In genomic region chr10:103197177-103197576, GRCh38 we compare ENCODE assay signal across 2 cellular contexts.
A peak's percentile ranks its signal among the peaks of the same experiment; 100 is the strongest.
TF ChIP-seq lines count a peak whose summit lies in the region.

No MANE protein-coding gene starts in this region.

TF ChIP-seq in K562, 482 proteins besides CTCF, POLR2A, EP300 and RAD21 (continues in another document):
- TF ChIP-seq ZKSCAN3 (CRISPR knock-in tag; IDR thresholded peaks at IDR 0.05) (no peak), MAFK (IDR thresholded peaks at IDR 0.05; ENCODE audit: low read length) (peak; percentile 52; the same call in 1 of the 2 replicates), MTA3 (IDR thresholded peaks at IDR 0.05; ENCODE audit: borderline replicate concordance) (peak; percentile 57; the same call in 1 of the 2 replicates), ZBED1 (IDR thresholded peaks at IDR 0.05) (no peak), E2F3 (CRISPR knock-in tag; IDR thresholded peaks at IDR 0.05) (no peak), PPARD (CRISPR knock-in tag; IDR thresholded peaks at IDR 0.05) (no peak), KDM5B (IDR thresholded peaks at IDR 0.05; ENCODE audit: insufficient replicate concordance, low read depth, low read length) (no peak), RNF2 (IDR thresholded peaks at IDR 0.05) (0 out of 2 replicates have a peak, but pooled peaks have one; percentile 43), HES1 (IDR thresholded peaks at IDR 0.05; ENCODE audit: low read depth) (no peak), GTF2B (IDR thresholded peaks at IDR 0.05; ENCODE audit: extremely low read depth, insufficient read length) (no peak), GMEB1 (CRISPR knock-in tag; IDR thresholded peaks at IDR 0.05) (no peak), HINFP (tag; conservative IDR thresholded peaks at IDR 0.05; ENCODE audit: low read depth) (no peak), SIX5 (IDR thresholded peaks at IDR 0.05; ENCODE audit: borderline replicate concordance in 1 of 2, insufficient read depth in 1 of 2, low read depth in 1 of 2, low read length in 2 of 2) (no peak), ZNF3 (CRISPR knock-in tag; IDR thresholded peaks at IDR 0.05) (no peak), BDP1 (IDR thresholded peaks at IDR 0.05; ENCODE audit: insufficient read depth, insufficient read length) (no peak), TRIM28 (IDR thresholded peaks at IDR 0.05) (0 out of 2 replicates have a peak, but pooled peaks have one; percentile 27), TAF1 (IDR thresholded peaks at IDR 0.05; ENCODE audit: control insufficient read depth, extremely low read depth, insufficient read depth, low read length, severe bottlenecking) (no peak), CHD2 (IDR thresholded peaks at IDR 0.05; ENCODE audit: low read depth, low read length) (no peak), JUND (IDR thresholded peaks at IDR 0.05; ENCODE audit: borderline replicate concordance, low read depth, low read length) (peak; percentile 97), JUND (tag; IDR thresholded peaks at IDR 0.05; ENCODE audit: borderline replicate concordance, low read depth, low read length) (peak; percentile 91; the same call in 2 of the 3 replicates), ETV5 (CRISPR knock-in tag; IDR thresholded peaks at IDR 0.05; ENCODE audit: low read depth) (0 out of 2 replicates have a peak, but pooled peaks have one; percentile 36), KAT8 (IDR thresholded peaks at IDR 0.05; ENCODE audit: low read depth) (no peak), NFE2 (IDR thresholded peaks at IDR 0.05; ENCODE audit: low read depth) (peak; percentile 71), HMGXB4 (CRISPR knock-in tag; IDR thresholded peaks at IDR 0.05) (no peak), FOXK2 (conservative IDR thresholded peaks at IDR 0.05 in 1 of 2, IDR thresholded peaks at IDR 0.05 in 1 of 2; ENCODE audit: low read depth in 2 of 2) (peak in 1 of 2 experiments; percentile 49; a peak in 1 of 4 replicates), CTBP1 (IDR thresholded peaks at IDR 0.05; ENCODE audit: borderline replicate concordance) (no peak; the same call in 1 of the 2 replicates), SOX6 (IDR thresholded peaks at IDR 0.05) (peak; percentile 43), HDAC8 (tag; IDR thresholded peaks at IDR 0.05) (no peak), MTA1 (IDR thresholded peaks at IDR 0.05; ENCODE audit: borderline replicate concordance) (peak; percentile 50; the same call in 1 of the 2 replicates)

TF ChIP-seq in HepG2, 621 proteins besides CTCF, POLR2A, EP300 and RAD21 (continues in another document):
- TF ChIP-seq BORCS8-MEF2B (CRISPR knock-in tag; IDR thresholded peaks at IDR 0.05) (no peak), ATF4 (CRISPR knock-in tag; IDR thresholded peaks at IDR 0.05) (0 out of 4 replicates have a peak, but pooled peaks of 1 of the 2 experiments have one; percentile 25), ELF3 (CRISPR knock-in tag; IDR thresholded peaks at IDR 0.05) (peak; percentile 74; the same call in 1 of the 2 replicates), JUN (CRISPR knock-in tag; IDR thresholded peaks at IDR 0.05) (no peak), ETV5 (CRISPR knock-in tag; IDR thresholded peaks at IDR 0.05; ENCODE audit: borderline replicate concordance) (peak; percentile 81; the same call in 1 of the 2 replicates), ZNF782 (CRISPR knock-in tag; IDR thresholded peaks at IDR 0.05; ENCODE audit: borderline replicate concordance) (no peak), CEBPZ (IDR thresholded peaks at IDR 0.05; ENCODE audit: low read length) (no peak), ZFP41 (CRISPR knock-in tag; IDR thresholded peaks at IDR 0.05; ENCODE audit: borderline replicate concordance) (no peak), IRF1 (CRISPR knock-in tag; IDR thresholded peaks at IDR 0.05; ENCODE audit: low read depth) (no peak), NR2F6 (IDR thresholded peaks at IDR 0.05) (no peak), NR2F6 (CRISPR knock-in tag; IDR thresholded peaks at IDR 0.05) (0 out of 2 replicates have a peak, but pooled peaks have one; percentile 43), ISX (CRISPR knock-in tag; conservative IDR thresholded peaks at IDR 0.05) (no peak), ZNF501 (CRISPR knock-in tag; IDR thresholded peaks at IDR 0.05) (peak; percentile 64), ZNF609 (CRISPR knock-in tag; IDR thresholded peaks at IDR 0.05; ENCODE audit: borderline replicate concordance) (no peak), KLF11 (CRISPR knock-in tag; IDR thresholded peaks at IDR 0.05) (no peak), ZNF777 (CRISPR knock-in tag; IDR thresholded peaks at IDR 0.05) (no peak), RCOR2 (CRISPR knock-in tag; IDR thresholded peaks at IDR 0.05) (0 out of 2 replicates have a peak, but pooled peaks have one; percentile 23), HMG20A (CRISPR knock-in tag; IDR thresholded peaks at IDR 0.05; ENCODE audit: borderline replicate concordance) (0 out of 2 replicates have a peak, but pooled peaks have one; percentile 32), MIXL1 (CRISPR knock-in tag; IDR thresholded peaks at IDR 0.05) (0 out of 2 replicates have a peak, but pooled peaks have one; percentile 47), ZNF331 (CRISPR knock-in tag; IDR thresholded peaks at IDR 0.05) (peak; percentile 46; the same call in 1 of the 2 replicates), THRA (CRISPR knock-in tag; IDR thresholded peaks at IDR 0.05; ENCODE audit: borderline replicate concordance) (peak; percentile 96), POLR2G (IDR thresholded peaks at IDR 0.05; ENCODE audit: low read depth, low read length) (peak; percentile 28; the same call in 1 of the 2 replicates), HDAC2 (CRISPR knock-in tag; IDR thresholded peaks at IDR 0.05) (0 out of 2 replicates have a peak, but pooled peaks have one; percentile 45), GABPA (IDR thresholded peaks at IDR 0.05; ENCODE audit: low read depth, low read length) (no peak), GABPA (CRISPR knock-in tag; IDR thresholded peaks at IDR 0.05; ENCODE audit: low read depth) (peak; percentile 45; the same call in 1 of the 2 replicates), HBP1 (CRISPR knock-in tag; IDR thresholded peaks at IDR 0.05; ENCODE audit: low read depth) (no peak), HOMEZ (CRISPR knock-in tag; IDR thresholded peaks at IDR 0.05; ENCODE audit: low read depth) (peak; percentile 76; the same call in 1 of the 2 replicates), ZGPAT (CRISPR knock-in tag; IDR thresholded peaks at IDR 0.05) (peak; percentile 60), KDM5B (CRISPR knock-in tag; IDR thresholded peaks at IDR 0.05; ENCODE audit: borderline replicate concordance) (no peak)
